In genomic region chr2:173402405-173402974, GRCh38 we compare ENCODE assay signal across 8 cellular contexts. TPM values are rescaled to one million over a fixed set of nuclear protein-coding genes. Genes with fewer than 3 reads are reported as not detected.
A peak's percentile ranks its signal among the peaks of the same experiment; 100 is the strongest.
DNase-seq lines count a peak whose midpoint lies in the region; ATAC-seq and TF ChIP-seq lines count a peak whose summit lies in the region.

No MANE protein-coding gene starts in this region.

- peak; percentile 97 for TF ChIP-seq CTCF in chondrocyte (IDR thresholded peaks at IDR 0.05)

- ATAC-seq in HG03060 (IDR thresholded peaks at IDR 0.05; ENCODE audit: low read depth, unreplicated experiment) (peak; percentile 77), left colon (peak; percentile 98), HG03442 (IDR thresholded peaks at IDR 0.05; ENCODE audit: unreplicated experiment) (no peak)

- H3K36me3 Mint-ChIP-seq in chondrocyte (ENCODE audit: low read depth) = no peaks in the 10 kb centered on the region

- peaks cover 17% of the 10 kb centered on the region for H3K4me1 Mint-ChIP-seq in chondrocyte (ENCODE audit: low read depth)

- H3K27me3 Mint-ChIP-seq in chondrocyte (ENCODE audit: low read depth) = peaks cover 22% of the 10 kb centered on the region

- H3K27ac Mint-ChIP-seq in chondrocyte (ENCODE audit: unreplicated experiment) = no peak overlapping the region

- no peaks in the 10 kb centered on the region for H3K9me3 Mint-ChIP-seq in chondrocyte (ENCODE audit: low read depth)

- intact Hi-C loops in left colon (cut with DNase I, micrococcal nuclease) = loop anchor here (10.0 kb wide), 2 partner anchors 642 to 942 kb away; no protein-coding TSS in a partner anchor

- DNase-seq in GDM1 (lab: John Stamatoyannopoulos, UW) (peak; percentile 73), NCI-H345 treated with DMSO at 0.1 percent for 48 hours (lab: John Stamatoyannopoulos, UW; ENCODE audit: unreplicated experiment) (peak; percentile 82), chondrocyte (ENCODE audit: low spot score) (no peak), left colon (peak; percentile 58 to 81)
- peak; percentile 73 for DNase-seq in activated CD4-positive, CD25-positive, alpha-beta regulatory T cell treated with anti-CD3 and anti-CD28 coated beads, Interleukin-2, amount 50 U/mL, for 72 hours
- peak; percentile 73 for DNase-seq in stimulated activated CD4-positive, alpha-beta T cell treated with anti-CD3 and anti-CD28 coated beads, Interleukin-2, amount 100 ng/mL, for 48 hours

- peak overlapping the region; percentile 59 for H3K4me3 Mint-ChIP-seq in chondrocyte (ENCODE audit: unreplicated experiment)

RNA-seq across cellular contexts. Expression of gene CDCA7, which starts 47.8 kb away (rescaled TPM):
- total RNA-seq in chondrocyte (5.4 to 8.7 TPM (median 5.9 TPM) in 3 replicates), left colon (10 to 100 TPM; 22.8 to 28.3 TPM)
